20 cellular contexts compared by ENCODE assay signal in the genomic region with DNA sequence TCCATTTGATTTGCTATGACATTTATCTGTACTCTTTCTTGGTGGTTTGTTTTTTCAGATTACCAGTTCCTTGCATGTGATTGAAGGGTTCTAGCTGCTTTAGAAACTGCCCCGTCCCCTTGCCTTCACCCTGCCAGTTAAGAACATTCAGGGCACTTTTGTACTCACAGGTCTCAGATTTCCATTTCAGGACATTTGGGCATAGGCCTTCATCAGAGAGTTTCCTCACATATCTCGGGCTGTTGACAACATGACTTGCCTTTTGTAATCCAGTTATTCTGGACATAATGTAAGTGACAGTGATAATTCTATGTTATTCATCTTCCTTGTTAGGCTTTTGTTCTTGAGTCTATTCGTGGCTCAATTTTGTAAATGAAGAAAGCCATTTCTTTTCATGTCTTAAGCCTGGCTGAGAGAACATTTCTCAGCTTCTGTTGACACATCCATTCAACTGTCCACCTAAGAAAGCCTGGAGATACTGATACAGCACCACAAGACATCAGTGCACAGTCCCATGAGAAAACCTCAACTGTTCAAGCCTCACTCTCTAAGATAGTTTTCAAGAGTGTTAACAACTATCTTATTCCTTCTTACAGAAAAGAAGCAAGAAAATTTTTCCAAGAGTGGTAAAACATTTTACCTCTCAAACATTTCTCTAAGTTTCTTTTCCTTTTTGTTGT.
"Had no signal": no experiment of that assay in that cellular context is flagged by ENCODE, and none has a peak within 500 bp of the region (broad histone marks: within the 10 kb centered on the region; RNA-seq: fewer than 3 reads in every experiment).

No MANE protein-coding gene starts in this region.

- H3K4me1 Mint-ChIP-seq: stimulated activated naive B cell treated with anti-CD40 and anti-IgM and Interleukin-4, amounts not matched to agents 10 μg/mL and 1 μg/mL and 100 μg/mL, for 72 hours had no signal

- H3K9me3 Mint-ChIP-seq: nephron; stimulated activated naive B cell treated with anti-CD40 and anti-IgM and Interleukin-4, amounts not matched to agents 10 μg/mL and 1 μg/mL and 100 μg/mL, for 72 hours had no signal

- H3K27me3 ChIP-seq: foreskin keratinocyte, right lobe of liver, transverse colon, uterus had no signal

- H3K4me3 Mint-ChIP-seq: activated CD4-positive, alpha-beta memory T cell treated with anti-CD3 and anti-CD28 coated beads, Interleukin-2, amount 10 ng/mL, durations not matched to agents 7 days and 5 days; activated CD4-positive, alpha-beta T cell treated with anti-CD3 and anti-CD28 coated beads, Interleukin-2, amount 10 ng/mL, durations not matched to agents 24 days and 14 days; activated naive CD8-positive, alpha-beta T cell treated with anti-CD3 and anti-CD28 coated beads, Interleukin-2, amount 50 U/mL, for 24 hours; activated T-helper 1 cell treated with anti-CD3 and anti-CD28 coated beads, Interleukin-12 subunit alpha, Interleukin-12 subunit beta, Interleukin-2, Interleukin-4 antibody, amounts not matched to agents 30 ng/mL and 10 ng/mL and 1 ng/mL, durations not matched to agents 14 hours and 24 hours and 36 hours; nephron; stimulated activated naive B cell treated with anti-CD40 and anti-IgM and Interleukin-4, amounts not matched to agents 10 μg/mL and 1 μg/mL and 100 μg/mL, for 72 hours; T-helper 17 cell had no signal

- H3K27me3 Mint-ChIP-seq: activated CD4-positive, alpha-beta memory T cell treated with anti-CD3 and anti-CD28 coated beads, Interleukin-2, amount 10 ng/mL, durations not matched to agents 7 days and 5 days; activated CD4-positive, alpha-beta T cell treated with anti-CD3 and anti-CD28 coated beads, Interleukin-2, amount 10 ng/mL, durations not matched to agents 24 days and 14 days; activated naive CD8-positive, alpha-beta T cell treated with anti-CD3 and anti-CD28 coated beads, Interleukin-2, amount 50 U/mL, for 24 hours had no signal

- H3K4me1 ChIP-seq: foreskin keratinocyte, uterus had no signal

- DNase-seq: activated CD4-positive, alpha-beta memory T cell treated with anti-CD3 and anti-CD28 coated beads, Interleukin-2, amount 10 ng/mL, durations not matched to agents 7 days and 5 days; activated CD4-positive, alpha-beta T cell treated with anti-CD3 and anti-CD28 coated beads, Interleukin-2, amount 10 ng/mL, durations not matched to agents 24 days and 14 days; activated gamma-delta T cell; activated naive CD4-positive, alpha-beta T cell treated with anti-CD3 and anti-CD28 coated beads, Interleukin-2, amount 50 U/mL, for 16 hours; activated naive CD8-positive, alpha-beta T cell treated with anti-CD3 and anti-CD28 coated beads, Interleukin-2, amount 50 U/mL, for 24 hours; activated T-cell treated with anti-CD3 and anti-CD28 coated beads for 4 hours; erythroblast; foreskin keratinocyte; midbrain; right lobe of liver; stimulated activated naive B cell treated with anti-CD40 and anti-IgM and Interleukin-4, amounts not matched to agents 10 μg/mL and 1 μg/mL and 100 μg/mL, for 72 hours; T-helper 17 cell; transverse colon; uterus had no signal

- H3K27ac Mint-ChIP-seq: activated CD4-positive, alpha-beta memory T cell treated with anti-CD3 and anti-CD28 coated beads, Interleukin-2, amount 10 ng/mL, durations not matched to agents 7 days and 5 days; activated CD4-positive, alpha-beta T cell treated with anti-CD3 and anti-CD28 coated beads, Interleukin-2, amount 10 ng/mL, durations not matched to agents 24 days and 14 days; activated naive CD8-positive, alpha-beta T cell treated with anti-CD3 and anti-CD28 coated beads, Interleukin-2, amount 50 U/mL, for 24 hours; activated T-helper 1 cell treated with anti-CD3 and anti-CD28 coated beads, Interleukin-12 subunit alpha, Interleukin-12 subunit beta, Interleukin-2, Interleukin-4 antibody, amounts not matched to agents 30 ng/mL and 10 ng/mL and 1 ng/mL, durations not matched to agents 14 hours and 24 hours and 36 hours; nephron; stimulated activated naive B cell treated with anti-CD40 and anti-IgM and Interleukin-4, amounts not matched to agents 10 μg/mL and 1 μg/mL and 100 μg/mL, for 72 hours; T-helper 17 cell had no signal

- H3K36me3 ChIP-seq: right lobe of liver, transverse colon, uterus had no signal

- ATAC-seq: activated CD4-positive, CD25-positive, alpha-beta regulatory T cell treated with anti-CD3 and anti-CD28 coated beads, Interleukin-2, amount 50 U/mL, for 24 hours; activated naive CD8-positive, alpha-beta T cell treated with anti-CD3 and anti-CD28 coated beads, Interleukin-2, amount 50 U/mL, for 24 hours; foreskin keratinocyte; left lobe of liver; stimulated activated naive B cell treated with anti-CD40 and anti-IgM and Interleukin-4, amounts not matched to agents 10 μg/mL and 1 μg/mL and 100 μg/mL, for 72 hours; T-helper 17 cell had no signal

- H3K4me3 ChIP-seq: right lobe of liver, skin epidermis, transverse colon, uterus had no signal

- H3K9me3 ChIP-seq: right lobe of liver, transverse colon, uterus had no signal

- H3K36me3 Mint-ChIP-seq: stimulated activated naive B cell treated with anti-CD40 and anti-IgM and Interleukin-4, amounts not matched to agents 10 μg/mL and 1 μg/mL and 100 μg/mL, for 72 hours had no signal

- H3K27ac ChIP-seq: foreskin keratinocyte, skin epidermis, transverse colon, uterus, VCaP had no signal
